ENCODE assay signal across 23 cellular contexts in the genomic region with DNA sequence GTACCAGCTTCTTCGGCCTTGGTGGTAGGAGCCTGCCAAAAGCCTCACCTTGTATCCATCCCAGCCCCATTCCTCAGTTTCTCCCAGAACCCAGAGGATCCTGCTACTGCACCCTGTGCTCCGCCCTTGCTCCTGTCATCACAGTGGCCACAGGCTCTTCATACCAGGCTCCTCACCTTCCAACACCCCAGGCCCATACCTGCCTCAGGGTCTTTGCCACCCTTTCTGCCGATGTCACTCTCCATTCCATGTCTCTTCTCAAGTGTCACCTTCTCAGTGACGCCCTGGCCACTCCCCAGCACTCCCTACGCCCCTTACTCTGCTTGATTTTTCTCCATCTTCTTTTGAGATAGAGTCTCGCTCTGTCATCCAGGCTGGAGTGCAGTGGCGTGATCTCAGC. TPM values are rescaled to one million over a fixed set of nuclear protein-coding genes. Genes with fewer than 3 reads are reported as not detected.
A peak's percentile ranks its signal among the peaks of the same experiment; 100 is the strongest.
DNase-seq lines count a peak whose midpoint lies in the region; ATAC-seq and TF ChIP-seq lines count a peak whose summit lies in the region.
"Had no signal": no experiment of that assay in that cellular context is flagged by ENCODE, and none has a peak within 500 bp of the region (broad histone marks: within the 10 kb centered on the region; RNA-seq: fewer than 3 reads in every experiment).

No MANE protein-coding gene starts in this region.

- peak overlapping the region in 4 of 7 donors; percentile 41 to 59 (median 54) for H3K27ac Mint-ChIP-seq in CD4-positive, alpha-beta memory T cell
- H3K27ac Mint-ChIP-seq in central memory CD8-positive, alpha-beta T cell (ENCODE audit: low read depth) = peak overlapping the region; percentile 45
- H3K27ac Mint-ChIP-seq in nephron progenitor cell = peak overlapping the region; percentile 18
- H3K27ac Mint-ChIP-seq: B cell had no signal

- no peak overlapping the region for H3K9ac ChIP-seq in smooth muscle cell (ENCODE audit: low read depth)

- no peaks in the 10 kb centered on the region for H3F3A ChIP-seq in smooth muscle cell (ENCODE audit: low read depth)

- H3K27me3 Mint-ChIP-seq in CD4-positive, alpha-beta memory T cell = no peaks in the 10 kb centered on the region
- H3K27me3 Mint-ChIP-seq in central memory CD8-positive, alpha-beta T cell = no peaks in the 10 kb centered on the region
- H3K27me3 Mint-ChIP-seq in nephron progenitor cell (ENCODE audit: low read depth, poor library complexity) = peaks cover 3% of the 10 kb centered on the region
- H3K27me3 Mint-ChIP-seq: B cell had no signal

- no peak for ATAC-seq in central memory CD8-positive, alpha-beta T cell (replicated peaks; ENCODE audit: extremely low read depth, poor library complexity, severe bottlenecking)
- ATAC-seq in GM21381 (IDR thresholded peaks at IDR 0.05; ENCODE audit: unreplicated experiment) (no peak), HG03469 (IDR thresholded peaks at IDR 0.05; ENCODE audit: unreplicated experiment) (no peak)
- ATAC-seq: HepG2, SK-N-SH treated with all-trans-retinoic acid at 6 μM for 48 hours had no signal

- no peak for TF ChIP-seq CTCF in RWPE1 (conservative IDR thresholded peaks at IDR 0.05; ENCODE audit: low read depth)
- TF ChIP-seq CTCF in nephron progenitor cell (IDR thresholded peaks at IDR 0.05) = no peak
- TF ChIP-seq CTCF in smooth muscle cell (IDR thresholded peaks at IDR 0.05; ENCODE audit: borderline replicate concordance, insufficient read depth, poor library complexity, severe bottlenecking) = no peak

- H4K20me1 ChIP-seq in smooth muscle cell (ENCODE audit: low read depth) = peaks cover 22% of the 10 kb centered on the region

- no peaks in the 10 kb centered on the region for H3K4me1 ChIP-seq in CD4-positive, alpha-beta memory T cell (ENCODE audit: insufficient read depth, low read length)
- H3K4me1 ChIP-seq in smooth muscle cell (ENCODE audit: low read depth) = no peaks in the 10 kb centered on the region

- 92% methylated on average over 7 of the region's 7 CpGs for WGBS in smooth muscle cell (ENCODE audit: low lambda C conversion rate)

- peaks cover 4 to 18% (median 13%) of the 10 kb centered on the region in 4 donors for H3K4me1 Mint-ChIP-seq in CD4-positive, alpha-beta memory T cell
- peaks cover 48% of the 10 kb centered on the region for H3K4me1 Mint-ChIP-seq in central memory CD8-positive, alpha-beta T cell
- peaks cover 17% of the 10 kb centered on the region for H3K4me1 Mint-ChIP-seq in nephron progenitor cell

- H3K36me3 Mint-ChIP-seq in CD4-positive, alpha-beta memory T cell = peaks cover 29 to 46% of the 10 kb centered on the region in 2 donors
- H3K36me3 Mint-ChIP-seq in central memory CD8-positive, alpha-beta T cell (ENCODE audit: insufficient read depth) = peaks cover 9% of the 10 kb centered on the region
- peaks cover 63% of the 10 kb centered on the region for H3K36me3 Mint-ChIP-seq in nephron progenitor cell (ENCODE audit: low read depth)

- H3K27ac ChIP-seq in CD4-positive, alpha-beta memory T cell (ENCODE audit: low read depth, low read length) = no peak overlapping the region
- peak overlapping the region; percentile 56 for H3K27ac ChIP-seq in RWPE1
- no peak overlapping the region for H3K27ac ChIP-seq in smooth muscle cell (ENCODE audit: low read depth)
- H3K27ac ChIP-seq: C4-2B had no signal

- H3K36me3 ChIP-seq in CD4-positive, alpha-beta memory T cell (ENCODE audit: insufficient read depth, low read length) = peaks cover 11% of the 10 kb centered on the region
- H3K36me3 ChIP-seq in smooth muscle cell (ENCODE audit: low read depth) = no peaks in the 10 kb centered on the region

- H2AFZ ChIP-seq in smooth muscle cell (ENCODE audit: low read depth) = no peak overlapping the region

- no peaks in the 10 kb centered on the region for H3K27me3 ChIP-seq in CD4-positive, alpha-beta memory T cell (ENCODE audit: insufficient read depth, low read length)
- no peaks in the 10 kb centered on the region for H3K27me3 ChIP-seq in smooth muscle cell (ENCODE audit: low read depth)

- CTCF ChIA-PET in CD4-positive, alpha-beta memory T cell (lab: Charles Lee; ENCODE audit: partially characterized antibody) = no interaction called here
- CTCF ChIA-PET in RWPE1 (lab: Yijun Ruan, JAX) = no interaction called here

- H3K4me2 ChIP-seq in smooth muscle cell = no peak overlapping the region

- DNase-seq in CD4-positive, alpha-beta memory T cell = no peak
- no peak for DNase-seq in RWPE1 (ENCODE audit: low spot score)
- no peak for DNase-seq in central memory CD8-positive, alpha-beta T cell (ENCODE audit: low spot score in 2 of 2)
- no peak for DNase-seq in nephron progenitor cell
- DNase-seq in smooth muscle cell (lab: John Stamatoyannopoulos, UW; ENCODE audit: unreplicated experiment) = no peak
- DNase-seq: DMS153, DND-41, KBM-7, MV-4-11, NCI-H1105, NCI-H1436 treated with DMSO at 0.1 percent for 48 hours, NCI-H187 treated with DMSO at 0.1 percent for 48 hours, NCI-H2107, NCI-H524, NCI-H748 treated with DMSO at 0.1 percent for 48 hours had no signal

- peaks cover 9% of the 10 kb centered on the region for H3K79me2 ChIP-seq in smooth muscle cell (ENCODE audit: low read depth)

- no peak overlapping the region for H3K4me3 Mint-ChIP-seq in CD4-positive, alpha-beta memory T cell
- H3K4me3 Mint-ChIP-seq in central memory CD8-positive, alpha-beta T cell = no peak overlapping the region
- H3K4me3 Mint-ChIP-seq in nephron progenitor cell = no peak overlapping the region
- H3K4me3 Mint-ChIP-seq: B cell had no signal

- POLR2A ChIA-PET in CD4-positive, alpha-beta memory T cell (lab: Charles Lee; ENCODE audit: partially characterized antibody) = no interaction called here
- POLR2A ChIA-PET in RWPE1 (lab: Yijun Ruan, JAX; ENCODE audit: low non-redundant PET) = no interaction called here

- no peaks in the 10 kb centered on the region for H3K9me3 ChIP-seq in CD4-positive, alpha-beta memory T cell (ENCODE audit: control insufficient read depth in 1 of 2, low read length in 2 of 2)
- no peaks in the 10 kb centered on the region for H3K9me3 ChIP-seq in smooth muscle cell (replicated peaks; ENCODE audit: low read depth)

- intact Hi-C loops in CD4-positive, alpha-beta memory T cell (cut with micrococcal nuclease) = no loop called here

- H3K4me3 ChIP-seq in CD4-positive, alpha-beta memory T cell (ENCODE audit: low read length in 2 of 2) = no peak overlapping the region
- H3K4me3 ChIP-seq in smooth muscle cell = no peak overlapping the region

- H3K9me3 Mint-ChIP-seq in CD4-positive, alpha-beta memory T cell = no peaks in the 10 kb centered on the region
- H3K9me3 Mint-ChIP-seq in central memory CD8-positive, alpha-beta T cell = no peaks in the 10 kb centered on the region
- no peaks in the 10 kb centered on the region for H3K9me3 Mint-ChIP-seq in nephron progenitor cell

RNA-seq across cellular contexts. Expression of a gene that starts 2.0 kb away (rescaled TPM):
- under 1 TPM; 0.83 to 0.99 TPM for total RNA-seq in CD4-positive, alpha-beta memory T cell
- under 1 TPM in 1 of 2 donors, not detected in 1; 0.10 TPM for polyA plus RNA-seq in CD4-positive, alpha-beta memory T cell
- total RNA-seq in smooth muscle cell = 0.09 and 0.27 TPM in 2 replicates
- polyA plus RNA-seq in smooth muscle cell = 0.34 TPM in 1 of 2 replicates, not detected in the other
- total RNA-seq: H4, HT1080 had no signal

RNA-seq across cellular contexts. Expression of a gene that starts 9.6 kb away (rescaled TPM):
- total RNA-seq in CD4-positive, alpha-beta memory T cell = 10 to 100 TPM; 27.7 to 28.2 TPM
- polyA plus RNA-seq in CD4-positive, alpha-beta memory T cell = 10 to 100 TPM; 13.9 to 19.9 TPM
- 12.9 and 20.3 TPM in 2 replicates for total RNA-seq in smooth muscle cell
- 61.4 and 63.1 TPM in 2 replicates for polyA plus RNA-seq in smooth muscle cell

RNA-seq across cellular contexts. Expression of a gene that starts 13.5 kb away (rescaled TPM):
- 10 to 100 TPM; 18.4 to 18.6 TPM for total RNA-seq in CD4-positive, alpha-beta memory T cell
- polyA plus RNA-seq in CD4-positive, alpha-beta memory T cell = 10 to 100 TPM in 1 of 2 donors, 1 to 10 TPM in 1; 8.4 to 13.0 TPM
- total RNA-seq in smooth muscle cell = 2.7 and 10.7 TPM in 2 replicates
- polyA plus RNA-seq in smooth muscle cell = 13.7 and 14.5 TPM in 2 replicates

RNA-seq across cellular contexts. Expression of a gene that starts 13.9 kb away (rescaled TPM):
- 10 to 100 TPM; 16.5 to 17.9 TPM for total RNA-seq in CD4-positive, alpha-beta memory T cell
- polyA plus RNA-seq in CD4-positive, alpha-beta memory T cell = 1 to 10 TPM in 1 of 2 donors, under 1 TPM in 1; 0.37 to 2.2 TPM
- 11.1 and 13.1 TPM in 2 replicates for total RNA-seq in smooth muscle cell
- 13.1 and 14.3 TPM in 2 replicates for polyA plus RNA-seq in smooth muscle cell

RNA-seq across cellular contexts. Expression of a gene that starts 29.8 kb away (rescaled TPM):
- under 1 TPM; 0.33 to 0.49 TPM for total RNA-seq in CD4-positive, alpha-beta memory T cell
- polyA plus RNA-seq in CD4-positive, alpha-beta memory T cell = under 1 TPM in 1 of 2 donors, not detected in 1; 0.18 TPM
- 2.4 and 3.7 TPM in 2 replicates for total RNA-seq in smooth muscle cell
- 1.9 and 8.3 TPM in 2 replicates for polyA plus RNA-seq in smooth muscle cell
